1 cellular context compared by ENCODE assay signal in genomic region chr15:90895571-90896117, GRCh38.
TF ChIP-seq lines count a peak whose summit lies in the region.

No MANE protein-coding gene starts in this region.

TF ChIP-seq in SK-N-SH, 30 proteins besides CTCF, POLR2A, EP300 and RAD21 (continued from another document):
- no peak for TF ChIP-seq USF1 (IDR thresholded peaks at IDR 0.05; ENCODE audit: borderline replicate concordance, low read depth)
- TF ChIP-seq EZH2phosphoT487 (IDR thresholded peaks at IDR 0.05; ENCODE audit: borderline replicate concordance, low read depth), result no peak
- 0 out of 2 replicates have a peak, but pooled peaks have one; percentile 14 for TF ChIP-seq MAX (IDR thresholded peaks at IDR 0.05; ENCODE audit: low read depth)
- peak; percentile 46; the same call in 1 of the 2 replicates for TF ChIP-seq RCOR1 (IDR thresholded peaks at IDR 0.05; ENCODE audit: low read length)
- TF ChIP-seq SIN3A (IDR thresholded peaks at IDR 0.05; ENCODE audit: borderline replicate concordance, low read depth, low read length), result no peak
- TF ChIP-seq GABPA (IDR thresholded peaks at IDR 0.05; ENCODE audit: low read depth), result no peak
- TF ChIP-seq FOSL2 (IDR thresholded peaks at IDR 0.05; ENCODE audit: borderline replicate concordance, low read depth), result no peak
- no peak for TF ChIP-seq TCF12 (IDR thresholded peaks at IDR 0.05)
- no peak for TF ChIP-seq JUND (IDR thresholded peaks at IDR 0.05)
- TF ChIP-seq TAF1 (IDR thresholded peaks at IDR 0.05; ENCODE audit: borderline replicate concordance, low read depth, low read length), result no peak
- TF ChIP-seq MXI1 (IDR thresholded peaks at IDR 0.05; ENCODE audit: low read depth, low read length), result peak; percentile 69; the same call in 1 of the 2 replicates
- TF ChIP-seq NFIC (IDR thresholded peaks at IDR 0.05; ENCODE audit: borderline replicate concordance), result no peak
- peak; percentile 37 for TF ChIP-seq PBX3 (IDR thresholded peaks at IDR 0.05)
- no peak for TF ChIP-seq USF2 (IDR thresholded peaks at IDR 0.05; ENCODE audit: borderline replicate concordance, low read depth, low read length)
- TF ChIP-seq NRF1 (IDR thresholded peaks at IDR 0.05; ENCODE audit: low read depth, low read length), result no peak
- TF ChIP-seq CHD2 (IDR thresholded peaks at IDR 0.05; ENCODE audit: low read length, partially characterized antibody), result peak; percentile 15
- no peak for TF ChIP-seq REST (IDR thresholded peaks at IDR 0.05; ENCODE audit: low read depth, low read length)
- TF ChIP-seq GATA2 (CRISPR knock-in tag; IDR thresholded peaks at IDR 0.05), result peak; percentile 75
- TF ChIP-seq TEAD4 (IDR thresholded peaks at IDR 0.05; ENCODE audit: borderline replicate concordance, insufficient read depth), result no peak
- no peak for TF ChIP-seq MEF2A (IDR thresholded peaks at IDR 0.05; ENCODE audit: borderline replicate concordance, low read depth)
- no peak for TF ChIP-seq POLR2AphosphoS5 (IDR thresholded peaks at IDR 0.05; ENCODE audit: low read depth, low read length)
- no peak for TF ChIP-seq ZBTB33 (IDR thresholded peaks at IDR 0.05; ENCODE audit: borderline replicate concordance, low read depth)
- TF ChIP-seq ELF1 (IDR thresholded peaks at IDR 0.05), result no peak
- peak; percentile 17; the same call in 1 of the 2 replicates for TF ChIP-seq FOXJ3 (CRISPR knock-in tag; IDR thresholded peaks at IDR 0.05)
